Comparison of ENCODE assay signal across 8 cellular contexts in genomic region chr7:39465055-39465929, GRCh38.
DNase-seq lines count a peak whose midpoint lies in the region; ATAC-seq, FAIRE-seq and TF ChIP-seq lines count a peak whose summit lies in the region.

No MANE protein-coding gene starts in this region.

- peak; percentile 94 to 95 for TF ChIP-seq CTCF in brain (conservative IDR thresholded peaks at IDR 0.05)

- H3K27me3 Mint-ChIP-seq in brain = no peaks in the 10 kb centered on the region

- H3K4me1 Mint-ChIP-seq in brain = peaks cover 39% of the 10 kb centered on the region

- peak; percentile 52 for FAIRE-seq in HTR-8/SVneo (lab: Jason Lieb, UNC)

- peak; percentile 83 for ATAC-seq in GM21367 (IDR thresholded peaks at IDR 0.05; ENCODE audit: unreplicated experiment)

- peak overlapping the region in 2 of 5 experiments; percentile 49 to 64 for H3K27ac Mint-ChIP-seq in brain

- no peaks in the 10 kb centered on the region for H3K36me3 Mint-ChIP-seq in brain

- H3K4me3 Mint-ChIP-seq in brain = peak overlapping the region in 4 of 5 experiments; percentile 43 to 81 (median 56)

- DNase-seq in NCI-H2196 (lab: John Stamatoyannopoulos, UW; ENCODE audit: unreplicated experiment) (peak; percentile 37), NCI-H2196 treated with DMSO at 0.1 percent for 48 hours (lab: John Stamatoyannopoulos, UW; ENCODE audit: unreplicated experiment) (no peak), HTR-8/SVneo (ENCODE audit: insufficient read length, low spot score) (peak; percentile 61), RKO (ENCODE audit: low spot score) (peak; percentile 65), islet precursor cell (peak; percentile 73)
- DNase-seq in stimulated activated CD4-positive, alpha-beta T cell treated with anti-CD3 and anti-CD28 coated beads, Interleukin-4, amount 100 ng/mL, for 48 hours (ENCODE audit: low read depth in 2 of 2) = peak; percentile 9 to 11

- no peaks in the 10 kb centered on the region for H3K9me3 Mint-ChIP-seq in brain
